In genomic region chr1:148151911-148152391, GRCh38 we compare ENCODE assay signal across 1 cellular context.
TF ChIP-seq lines count a peak whose summit lies in the region.

A gene with protein sequence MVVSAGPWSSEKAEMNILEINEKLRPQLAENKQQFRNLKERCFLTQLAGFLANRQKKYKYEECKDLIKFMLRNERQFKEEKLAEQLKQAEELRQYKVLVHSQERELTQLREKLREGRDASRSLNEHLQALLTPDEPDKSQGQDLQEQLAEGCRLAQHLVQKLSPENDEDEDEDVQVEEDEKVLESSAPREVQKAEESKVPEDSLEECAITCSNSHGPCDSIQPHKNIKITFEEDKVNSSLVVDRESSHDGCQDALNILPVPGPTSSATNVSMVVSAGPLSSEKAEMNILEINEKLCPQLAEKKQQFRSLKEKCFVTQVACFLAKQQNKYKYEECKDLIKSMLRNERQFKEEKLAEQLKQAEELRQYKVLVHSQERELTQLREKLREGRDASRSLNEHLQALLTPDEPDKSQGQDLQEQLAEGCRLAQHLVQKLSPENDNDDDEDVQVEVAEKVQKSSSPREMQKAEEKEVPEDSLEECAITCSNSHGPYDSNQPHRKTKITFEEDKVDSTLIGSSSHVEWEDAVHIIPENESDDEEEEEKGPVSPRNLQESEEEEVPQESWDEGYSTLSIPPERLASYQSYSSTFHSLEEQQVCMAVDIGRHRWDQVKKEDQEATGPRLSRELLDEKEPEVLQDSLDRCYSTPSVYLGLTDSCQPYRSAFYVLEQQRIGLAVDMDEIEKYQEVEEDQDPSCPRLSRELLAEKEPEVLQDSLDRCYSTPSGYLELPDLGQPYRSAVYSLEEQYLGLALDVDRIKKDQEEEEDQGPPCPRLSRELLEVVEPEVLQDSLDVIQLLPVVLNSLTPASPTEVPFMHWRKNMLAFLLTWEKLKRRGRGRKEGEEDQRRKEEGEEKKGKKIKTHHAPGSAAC (minus strand): TSS chr1:148152281. CDS start chr1:148127003, 25,278 bp downstream.

TF ChIP-seq in GM12878, 131 proteins besides CTCF, POLR2A, EP300 and RAD21 (continued from another document):
- peak; percentile 37; the same call in 1 of the 2 replicates for TF ChIP-seq NKRF (conservative IDR thresholded peaks at IDR 0.05)
- TF ChIP-seq NRF1 (conservative IDR thresholded peaks at IDR 0.05; ENCODE audit: low read depth, low read length), result 0 out of 2 replicates have a peak, but pooled peaks have one; percentile 23
- TF ChIP-seq, protein P1, sequence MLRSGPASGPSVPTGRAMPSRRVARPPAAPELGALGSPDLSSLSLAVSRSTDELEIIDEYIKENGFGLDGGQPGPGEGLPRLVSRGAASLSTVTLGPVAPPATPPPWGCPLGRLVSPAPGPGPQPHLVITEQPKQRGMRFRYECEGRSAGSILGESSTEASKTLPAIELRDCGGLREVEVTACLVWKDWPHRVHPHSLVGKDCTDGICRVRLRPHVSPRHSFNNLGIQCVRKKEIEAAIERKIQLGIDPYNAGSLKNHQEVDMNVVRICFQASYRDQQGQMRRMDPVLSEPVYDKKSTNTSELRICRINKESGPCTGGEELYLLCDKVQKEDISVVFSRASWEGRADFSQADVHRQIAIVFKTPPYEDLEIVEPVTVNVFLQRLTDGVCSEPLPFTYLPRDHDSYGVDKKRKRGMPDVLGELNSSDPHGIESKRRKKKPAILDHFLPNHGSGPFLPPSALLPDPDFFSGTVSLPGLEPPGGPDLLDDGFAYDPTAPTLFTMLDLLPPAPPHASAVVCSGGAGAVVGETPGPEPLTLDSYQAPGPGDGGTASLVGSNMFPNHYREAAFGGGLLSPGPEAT (IDR thresholded peaks at IDR 0.05; ENCODE audit: low read depth), result peak; percentile 77; the same call in 1 of the 2 replicates
- TF ChIP-seq BHLHE40 (IDR thresholded peaks at IDR 0.05; ENCODE audit: borderline replicate concordance in 1 of 2, low read depth in 2 of 2, low read length in 1 of 2), result peak in 1 of 2 experiments; percentile 12; a peak in 1 of 4 replicates
- TF ChIP-seq RB1 (IDR thresholded peaks at IDR 0.05; ENCODE audit: borderline replicate concordance), result peak; percentile 27; the same call in 1 of the 2 replicates
- TF ChIP-seq ATF7 (IDR thresholded peaks at IDR 0.05; ENCODE audit: low read depth), result 0 out of 2 replicates have a peak, but pooled peaks have one; percentile 26
- TF ChIP-seq CHD2 (IDR thresholded peaks at IDR 0.05; ENCODE audit: borderline replicate concordance, low read depth, low read length), result peak; percentile 45; the same call in 1 of the 2 replicates
- TF ChIP-seq FOXK2 (IDR thresholded peaks at IDR 0.05), result peak; percentile 37; the same call in 1 of the 2 replicates
- peak; percentile 33; the same call in 1 of the 2 replicates for TF ChIP-seq NR2F1 (conservative IDR thresholded peaks at IDR 0.05)
- TF ChIP-seq, protein P2, sequence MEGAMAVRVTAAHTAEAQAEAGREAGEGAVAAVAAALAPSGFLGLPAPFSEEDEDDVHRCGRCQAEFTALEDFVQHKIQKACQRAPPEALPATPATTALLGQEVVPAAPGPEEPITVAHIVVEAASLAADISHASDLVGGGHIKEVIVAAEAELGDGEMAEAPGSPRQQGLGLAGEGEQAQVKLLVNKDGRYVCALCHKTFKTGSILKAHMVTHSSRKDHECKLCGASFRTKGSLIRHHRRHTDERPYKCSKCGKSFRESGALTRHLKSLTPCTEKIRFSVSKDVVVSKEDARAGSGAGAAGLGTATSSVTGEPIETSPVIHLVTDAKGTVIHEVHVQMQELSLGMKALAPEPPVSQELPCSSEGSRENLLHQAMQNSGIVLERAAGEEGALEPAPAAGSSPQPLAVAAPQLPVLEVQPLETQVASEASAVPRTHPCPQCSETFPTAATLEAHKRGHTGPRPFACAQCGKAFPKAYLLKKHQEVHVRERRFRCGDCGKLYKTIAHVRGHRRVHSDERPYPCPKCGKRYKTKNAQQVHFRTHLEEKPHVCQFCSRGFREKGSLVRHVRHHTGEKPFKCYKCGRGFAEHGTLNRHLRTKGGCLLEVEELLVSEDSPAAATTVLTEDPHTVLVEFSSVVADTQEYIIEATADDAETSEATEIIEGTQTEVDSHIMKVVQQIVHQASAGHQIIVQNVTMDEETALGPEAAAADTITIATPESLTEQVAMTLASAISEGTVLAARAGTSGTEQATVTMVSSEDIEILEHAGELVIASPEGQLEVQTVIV (IDR thresholded peaks at IDR 0.05; ENCODE audit: borderline replicate concordance, partially characterized antibody), result peak; percentile 57
- TF ChIP-seq, protein P3, sequence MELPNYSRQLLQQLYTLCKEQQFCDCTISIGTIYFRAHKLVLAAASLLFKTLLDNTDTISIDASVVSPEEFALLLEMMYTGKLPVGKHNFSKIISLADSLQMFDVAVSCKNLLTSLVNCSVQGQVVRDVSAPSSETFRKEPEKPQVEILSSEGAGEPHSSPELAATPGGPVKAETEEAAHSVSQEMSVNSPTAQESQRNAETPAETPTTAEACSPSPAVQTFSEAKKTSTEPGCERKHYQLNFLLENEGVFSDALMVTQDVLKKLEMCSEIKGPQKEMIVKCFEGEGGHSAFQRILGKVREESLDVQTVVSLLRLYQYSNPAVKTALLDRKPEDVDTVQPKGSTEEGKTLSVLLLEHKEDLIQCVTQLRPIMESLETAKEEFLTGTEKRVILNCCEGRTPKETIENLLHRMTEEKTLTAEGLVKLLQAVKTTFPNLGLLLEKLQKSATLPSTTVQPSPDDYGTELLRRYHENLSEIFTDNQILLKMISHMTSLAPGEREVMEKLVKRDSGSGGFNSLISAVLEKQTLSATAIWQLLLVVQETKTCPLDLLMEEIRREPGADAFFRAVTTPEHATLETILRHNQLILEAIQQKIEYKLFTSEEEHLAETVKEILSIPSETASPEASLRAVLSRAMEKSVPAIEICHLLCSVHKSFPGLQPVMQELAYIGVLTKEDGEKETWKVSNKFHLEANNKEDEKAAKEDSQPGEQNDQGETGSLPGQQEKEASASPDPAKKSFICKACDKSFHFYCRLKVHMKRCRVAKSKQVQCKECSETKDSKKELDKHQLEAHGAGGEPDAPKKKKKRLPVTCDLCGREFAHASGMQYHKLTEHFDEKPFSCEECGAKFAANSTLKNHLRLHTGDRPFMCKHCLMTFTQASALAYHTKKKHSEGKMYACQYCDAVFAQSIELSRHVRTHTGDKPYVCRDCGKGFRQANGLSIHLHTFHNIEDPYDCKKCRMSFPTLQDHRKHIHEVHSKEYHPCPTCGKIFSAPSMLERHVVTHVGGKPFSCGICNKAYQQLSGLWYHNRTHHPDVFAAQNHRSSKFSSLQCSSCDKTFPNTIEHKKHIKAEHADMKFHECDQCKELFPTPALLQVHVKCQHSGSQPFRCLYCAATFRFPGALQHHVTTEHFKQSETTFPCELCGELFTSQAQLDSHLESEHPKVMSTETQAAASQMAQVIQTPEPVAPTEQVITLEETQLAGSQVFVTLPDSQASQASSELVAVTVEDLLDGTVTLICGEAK (IDR thresholded peaks at IDR 0.05; ENCODE audit: borderline replicate concordance), result peak; percentile 36; the same call in 1 of the 2 replicates
